In genomic region chr3:99817047-99817436, GRCh38 we compare ENCODE assay signal across 1 cellular context.
TF ChIP-seq lines count a peak whose summit lies in the region.

No MANE protein-coding gene starts in this region.

TF ChIP-seq in WTC11, 78 proteins besides CTCF, POLR2A, EP300 and RAD21 (continued from another document):
- TF ChIP-seq ARID4B (CRISPR knock-in tag; IDR thresholded peaks at IDR 0.05; ENCODE audit: borderline replicate concordance), result no peak
- TF ChIP-seq ZNF281 (CRISPR knock-in tag; IDR thresholded peaks at IDR 0.05), result no peak
- no peak for TF ChIP-seq ZNF532 (CRISPR knock-in tag; IDR thresholded peaks at IDR 0.05; ENCODE audit: borderline replicate concordance)
- no peak for TF ChIP-seq ZNF512 (CRISPR knock-in tag; IDR thresholded peaks at IDR 0.05; ENCODE audit: borderline replicate concordance)
- no peak for TF ChIP-seq ZBTB43 (CRISPR knock-in tag; IDR thresholded peaks at IDR 0.05)
- TF ChIP-seq CDX4 (CRISPR knock-in tag; IDR thresholded peaks at IDR 0.05; ENCODE audit: borderline replicate concordance), result no peak
